In genomic region chr17:16444258-16444886, GRCh38 we compare ENCODE assay signal across 11 cellular contexts. TPM values are rescaled to one million over a fixed set of nuclear protein-coding genes. Genes with fewer than 3 reads are reported as not detected.
A peak's percentile ranks its signal among the peaks of the same experiment; 100 is the strongest.
DNase-seq lines count a peak whose midpoint lies in the region; ATAC-seq, FAIRE-seq and TF ChIP-seq lines count a peak whose summit lies in the region.
"Had no signal": no experiment of that assay in that cellular context is flagged by ENCODE, and none has a peak within 500 bp of the region (broad histone marks: within the 10 kb centered on the region; RNA-seq: fewer than 3 reads in every experiment).

No MANE protein-coding gene starts in this region.

- no peaks in the 10 kb centered on the region for H3K27me3 ChIP-seq in astrocyte (ENCODE audit: insufficient read depth, low read length)

- no peak overlapping the region for H3K9ac ChIP-seq in astrocyte (ENCODE audit: low read length)

- no peak for DNase-seq in activated naive CD4-positive, alpha-beta T cell treated with anti-CD3 and anti-CD28 coated beads for 36 hours
- DNase-seq in activated naive CD4-positive, alpha-beta T cell treated with anti-CD3 and anti-CD28 coated beads, Interleukin-2, amount 50 U/mL, for 16 hours = no peak
- DNase-seq in NCI-H1694 treated with DMSO at 0.1 percent for 48 hours (lab: John Stamatoyannopoulos, UW) (peak; percentile 86), astrocyte (ENCODE audit: low read depth) (no peak), NCI-H187 treated with DMSO at 0.1 percent for 48 hours (lab: John Stamatoyannopoulos, UW) (no peak), dedifferentiated amniotic fluid mesenchymal stem cell (ENCODE audit: extremely low spot score) (no peak)
- no peak for DNase-seq in stimulated activated naive B cell treated with anti-CD40 and anti-IgM and Interleukin-4, amounts not matched to agents 10 μg/mL and 1 μg/mL and 100 μg/mL, for 72 hours
- DNase-seq: CD4-positive, CD25-positive, alpha-beta regulatory T cell; cerebellar nuclear complex; NCI-H2081 had no signal

- no peak for FAIRE-seq in astrocyte (lab: Jason Lieb, UNC)

- no peaks in the 10 kb centered on the region for H3K9me3 Mint-ChIP-seq in activated naive CD4-positive, alpha-beta T cell treated with anti-CD3 and anti-CD28 coated beads for 36 hours
- no peaks in the 10 kb centered on the region for H3K9me3 Mint-ChIP-seq in astrocyte (ENCODE audit: unreplicated experiment)
- H3K9me3 Mint-ChIP-seq in stimulated activated naive B cell treated with anti-CD40 and anti-IgM and Interleukin-4, amounts not matched to agents 10 μg/mL and 1 μg/mL and 100 μg/mL, for 72 hours = no peaks in the 10 kb centered on the region
- H3K9me3 Mint-ChIP-seq: CD4-positive, CD25-positive, alpha-beta regulatory T cell had no signal

- H3K4me2 ChIP-seq in astrocyte (ENCODE audit: low read length) = no peak overlapping the region

- H3K27ac Mint-ChIP-seq in activated naive CD4-positive, alpha-beta T cell treated with anti-CD3 and anti-CD28 coated beads for 36 hours = peak overlapping the region; percentile 46
- peak overlapping the region; percentile 47 for H3K27ac Mint-ChIP-seq in astrocyte (ENCODE audit: unreplicated experiment)
- H3K27ac Mint-ChIP-seq in stimulated activated naive B cell treated with anti-CD40 and anti-IgM and Interleukin-4, amounts not matched to agents 10 μg/mL and 1 μg/mL and 100 μg/mL, for 72 hours = peak overlapping the region; percentile 56

- intact Hi-C loops in activated naive CD4-positive, alpha-beta T cell treated with anti-CD3 and anti-CD28 coated beads for 36 hours (cut with micrococcal nuclease) = no loop called here

- peaks cover 45% of the 10 kb centered on the region for H3K36me3 ChIP-seq in astrocyte (ENCODE audit: insufficient read depth, low read length)

- no peak overlapping the region for H3K4me3 Mint-ChIP-seq in activated naive CD4-positive, alpha-beta T cell treated with anti-CD3 and anti-CD28 coated beads for 36 hours
- no peak overlapping the region for H3K4me3 Mint-ChIP-seq in astrocyte (ENCODE audit: unreplicated experiment)
- no peak overlapping the region for H3K4me3 Mint-ChIP-seq in stimulated activated naive B cell treated with anti-CD40 and anti-IgM and Interleukin-4, amounts not matched to agents 10 μg/mL and 1 μg/mL and 100 μg/mL, for 72 hours

- no peaks in the 10 kb centered on the region for H3K27me3 Mint-ChIP-seq in activated naive CD4-positive, alpha-beta T cell treated with anti-CD3 and anti-CD28 coated beads for 36 hours (ENCODE audit: low read depth)
- H3K27me3 Mint-ChIP-seq in astrocyte (ENCODE audit: low read depth, unreplicated experiment) = no peaks in the 10 kb centered on the region
- H3K27me3 Mint-ChIP-seq in stimulated activated naive B cell treated with anti-CD40 and anti-IgM and Interleukin-4, amounts not matched to agents 10 μg/mL and 1 μg/mL and 100 μg/mL, for 72 hours = no peaks in the 10 kb centered on the region
- H3K27me3 Mint-ChIP-seq: CD4-positive, CD25-positive, alpha-beta regulatory T cell had no signal

- no peak overlapping the region for H2AFZ ChIP-seq in astrocyte (ENCODE audit: low read depth, low read length)

- peaks cover 82% of the 10 kb centered on the region for H3K36me3 Mint-ChIP-seq in activated naive CD4-positive, alpha-beta T cell treated with anti-CD3 and anti-CD28 coated beads for 36 hours (ENCODE audit: low read depth)
- peaks cover 39% of the 10 kb centered on the region for H3K36me3 Mint-ChIP-seq in astrocyte (ENCODE audit: low read depth, unreplicated experiment)
- peaks cover 65 to 87% of the 10 kb centered on the region in 2 donors for H3K36me3 Mint-ChIP-seq in stimulated activated naive B cell treated with anti-CD40 and anti-IgM and Interleukin-4, amounts not matched to agents 10 μg/mL and 1 μg/mL and 100 μg/mL, for 72 hours

- no peak for ATAC-seq in stimulated activated naive B cell treated with anti-CD40 and anti-IgM and Interleukin-4, amounts not matched to agents 10 μg/mL and 1 μg/mL and 100 μg/mL, for 72 hours (replicated peaks)
- no peak for ATAC-seq in HG03159 (IDR thresholded peaks at IDR 0.05; ENCODE audit: unreplicated experiment)

- no peak overlapping the region for H3K27ac ChIP-seq in astrocyte (ENCODE audit: low read depth, low read length)

- peaks cover 94% of the 10 kb centered on the region for H4K20me1 ChIP-seq in astrocyte (ENCODE audit: insufficient read depth, low read length)

- H3K4me1 Mint-ChIP-seq in activated naive CD4-positive, alpha-beta T cell treated with anti-CD3 and anti-CD28 coated beads for 36 hours (ENCODE audit: low read depth) = peaks cover 65% of the 10 kb centered on the region
- H3K4me1 Mint-ChIP-seq in astrocyte (ENCODE audit: low read depth, unreplicated experiment) = peaks cover 16% of the 10 kb centered on the region
- peaks cover 28 to 54% of the 10 kb centered on the region in 2 donors for H3K4me1 Mint-ChIP-seq in stimulated activated naive B cell treated with anti-CD40 and anti-IgM and Interleukin-4, amounts not matched to agents 10 μg/mL and 1 μg/mL and 100 μg/mL, for 72 hours

- CTCF ChIA-PET in activated naive CD4-positive, alpha-beta T cell treated with anti-CD3 and anti-CD28 coated beads for 36 hours (lab: Charles Lee) = interaction anchor here (0.7 to 2.7 kb wide), 3 partner anchors 9 to 80 kb away, joined by 3 to 11 read pairs (median 4); no protein-coding TSS in a partner anchor

- H3K79me2 ChIP-seq in astrocyte (ENCODE audit: insufficient read depth, low read length) = peaks cover 45% of the 10 kb centered on the region

- no peak for TF ChIP-seq CTCF in astrocyte (IDR thresholded peaks at IDR 0.05; ENCODE audit: insufficient read depth, low read depth, low read length)

- no peaks in the 10 kb centered on the region for H3K9me3 ChIP-seq in astrocyte (ENCODE audit: insufficient read depth, low read depth, low read length)

- no peak overlapping the region for H3K4me3 ChIP-seq in astrocyte (ENCODE audit: insufficient read depth, low read depth, low read length)

- H3K4me1 ChIP-seq in astrocyte (ENCODE audit: insufficient read depth, low read length) = peaks cover 31% of the 10 kb centered on the region

RNA-seq across cellular contexts. Expression of gene TRPV2, which starts 29.0 kb away (rescaled TPM):
- total RNA-seq in activated naive CD4-positive, alpha-beta T cell treated with anti-CD3 and anti-CD28 coated beads for 36 hours = 10 to 100 TPM; 23.7 to 24.8 TPM
- 0.50 and 0.86 TPM in 2 replicates for total RNA-seq in astrocyte

RNA-seq across cellular contexts. Expression of gene LRRC75A, which starts 47.6 kb away (rescaled TPM):
- under 1 TPM; 0.69 to 0.79 TPM for total RNA-seq in activated naive CD4-positive, alpha-beta T cell treated with anti-CD3 and anti-CD28 coated beads for 36 hours
- total RNA-seq in astrocyte = 0.36 TPM in 2 replicates

Comparison
In these comparisons a context has a peak if more than half of its experiments do, and no peak if none do; other contexts are left out.
1. RNA of gene TRPV2, which starts 29.0 kb away (total RNA-seq): 23.7 to 24.8 TPM in activated naive CD4-positive, alpha-beta T cell treated with anti-CD3 and anti-CD28 coated beads for 36 hours; 0.50 to 0.86 TPM in astrocyte; every median in the first group is over 10 times any median in the second.
2. Peak in every context shown above with its lines, with median percentiles within 50 percentile points of each other: H3K27ac Mint-ChIP-seq.